In genomic region chr10:14413583-14413982, GRCh38 we compare ENCODE assay signal across 20 cellular contexts.
DNase-seq lines count a peak whose midpoint lies in the region; ATAC-seq, FAIRE-seq and TF ChIP-seq lines count a peak whose summit lies in the region.
"Had no signal": no experiment of that assay in that cellular context is flagged by ENCODE, and none has a peak within 500 bp of the region (broad histone marks: within the 10 kb centered on the region; RNA-seq: fewer than 3 reads in every experiment).

No MANE protein-coding gene starts in this region.

- peak; percentile 11 for DNase-seq in NOMO-1 treated with DMSO at 0.1 percent for 48 hours (lab: John Stamatoyannopoulos, UW; ENCODE audit: unreplicated experiment)
- no peak for DNase-seq in NOMO-1 treated with dmso at 0.1 percent for 144 hours (lab: John Stamatoyannopoulos, UW; ENCODE audit: unreplicated experiment)
- DNase-seq in amniotic epithelial cell (ENCODE audit: low read depth): peak; percentile 31
- no peak for DNase-seq in keratinocyte (ENCODE audit: low read depth, low spot score)
- DNase-seq in trophoblast cell: no peak
- DNase-seq in stimulated activated CD4-positive, alpha-beta T cell treated with anti-CD3 and anti-CD28 coated beads, Interleukin-12 subunit alpha, Interleukin-12 subunit beta, amount 100 ng/mL, for 4 hours: no peak
- DNase-seq in CD14-positive monocyte (ENCODE audit: low spot score): no peak
- DNase-seq: 8988T; BE2C; Calu3; CD4-positive, alpha-beta memory T cell; KBM-7; NCI-H1436; NCI-H1930; NCI-H226; NCI-H524; NCI-H82 had no signal

- H3K14ac ChIP-seq in trophoblast cell (ENCODE audit: low read length): no peak overlapping the region

- no peaks in the 10 kb centered on the region for H3K27me3 ChIP-seq in keratinocyte (ENCODE audit: control insufficient read depth, extremely low read depth, insufficient read depth, low read length)
- no peaks in the 10 kb centered on the region for H3K27me3 ChIP-seq in trophoblast cell (ENCODE audit: insufficient read depth, low read length)

- H3K9ac ChIP-seq in keratinocyte (ENCODE audit: control insufficient read depth, extremely low read depth, insufficient read depth, low read length) (no peak overlapping the region), trophoblast cell (ENCODE audit: low read length) (no peak overlapping the region)

- no peak overlapping the region for H4K12ac ChIP-seq in trophoblast cell (ENCODE audit: low read depth, low read length)

- H3K9me1 ChIP-seq in keratinocyte (ENCODE audit: control insufficient read depth, extremely low read depth, insufficient read depth, low read length): no peaks in the 10 kb centered on the region

- no peak overlapping the region for H3K23ac ChIP-seq in trophoblast cell (ENCODE audit: low read length)

- H3K4me2 ChIP-seq in keratinocyte (ENCODE audit: control insufficient read depth, extremely low read depth, insufficient read depth, low read depth, low read length): no peak overlapping the region
- H3K4me2 ChIP-seq in trophoblast cell (ENCODE audit: low read length): no peak overlapping the region

- no peaks in the 10 kb centered on the region for H3K36me3 ChIP-seq in keratinocyte (ENCODE audit: control insufficient read depth in 2 of 2, extremely low read depth in 1 of 2, insufficient read depth in 2 of 2, low read length in 2 of 2)
- H3K36me3 ChIP-seq in trophoblast cell (ENCODE audit: control insufficient read depth in 1 of 2, insufficient read depth in 2 of 2, low read length in 2 of 2): no peaks in the 10 kb centered on the region
- H3K36me3 ChIP-seq: BE2C had no signal

- H3K27me3 Mint-ChIP-seq in CD14-positive monocyte (ENCODE audit: low read depth in 3 of 3): peaks cover 9 to 15% (median 11%) of the 10 kb centered on the region in 3 donors

- no peak for FAIRE-seq in keratinocyte (lab: Jason Lieb, UNC)
- FAIRE-seq: GM12878 had no signal

- no peak overlapping the region for H2BK12ac ChIP-seq in trophoblast cell (ENCODE audit: low read length)

- WGBS in trophoblast cell (ENCODE audit: extremely low coverage, insufficient coverage, insufficient read length): no CpG with 5 or more reads among the region's 6 CpGs

- H3K4me1 ChIP-seq in keratinocyte (ENCODE audit: control insufficient read depth, extremely low read depth, insufficient read depth, low read length): peaks cover 26% of the 10 kb centered on the region
- H3K4me1 ChIP-seq in trophoblast cell (ENCODE audit: control insufficient read depth in 1 of 2, insufficient read depth in 2 of 2, low read length in 2 of 2): peaks cover 16 to 22% of the 10 kb centered on the region in 2 experiments
- H3K4me1 ChIP-seq: BE2C had no signal

- dilution Hi-C loops in keratinocyte (cut with MboI; ENCODE audit: extremely low pct_ligation_motif_present, low sequenced_read_pairs): no loop called here

- H3K18ac ChIP-seq in trophoblast cell (ENCODE audit: low read length): no peak overlapping the region

- no peaks in the 10 kb centered on the region for H3K4me1 Mint-ChIP-seq in CD14-positive monocyte

- no peak overlapping the region for H3K4me3 Mint-ChIP-seq in CD14-positive monocyte
- H3K4me3 Mint-ChIP-seq: CD4-positive, alpha-beta memory T cell had no signal

- no peaks in the 10 kb centered on the region for H3K36me3 Mint-ChIP-seq in CD14-positive monocyte

- no peaks in the 10 kb centered on the region for H3K9me3 ChIP-seq in keratinocyte (ENCODE audit: control insufficient read depth, low read depth, low read length)
- H3K9me3 ChIP-seq in trophoblast cell (ENCODE audit: insufficient read depth, low read depth, low read length): no peaks in the 10 kb centered on the region
- H3K9me3 ChIP-seq: BE2C had no signal

- H3K79me2 ChIP-seq in keratinocyte (ENCODE audit: control insufficient read depth, insufficient read depth, low read length) (no peaks in the 10 kb centered on the region), trophoblast cell (ENCODE audit: control insufficient read depth, insufficient read depth, low read length, poor library complexity) (peaks cover 2% of the 10 kb centered on the region)

- intact Hi-C loops in CD14-positive monocyte (cut with micrococcal nuclease): no loop called here

- peak overlapping the region; percentile 65 for H2BK120ac ChIP-seq in trophoblast cell (ENCODE audit: insufficient read depth, low read length, poor library complexity)

- H2BK5ac ChIP-seq in trophoblast cell (ENCODE audit: low read depth, low read length, poor library complexity): peak overlapping the region; percentile 36

- no peak overlapping the region for H2AK5ac ChIP-seq in trophoblast cell (ENCODE audit: low read length)

- H3K79me1 ChIP-seq in trophoblast cell (ENCODE audit: low read length): peaks cover 42% of the 10 kb centered on the region

- H3K9me3 Mint-ChIP-seq in CD14-positive monocyte: peaks cover 0 to 3% (median 0%) of the 10 kb centered on the region in 7 donors

- H4K8ac ChIP-seq in trophoblast cell (ENCODE audit: low read depth, low read length): no peak overlapping the region

- H3K27ac Mint-ChIP-seq in CD14-positive monocyte: no peak overlapping the region
- H3K27ac Mint-ChIP-seq: CD4-positive, alpha-beta memory T cell had no signal

- peak overlapping the region; percentile 72 for H4K91ac ChIP-seq in trophoblast cell (ENCODE audit: low read depth, low read length)

- no peak for ATAC-seq in HG03432 (IDR thresholded peaks at IDR 0.05; ENCODE audit: unreplicated experiment)
- ATAC-seq: GM12878, Panc1 had no signal

- H3K27ac ChIP-seq in keratinocyte (ENCODE audit: control insufficient read depth, insufficient read depth, low read length) (no peak overlapping the region), trophoblast cell (ENCODE audit: low read depth, low read length) (peak overlapping the region; percentile 87)

- H3K4me3 ChIP-seq in keratinocyte (ENCODE audit: control insufficient read depth in 2 of 3, extremely low read depth in 1 of 3, insufficient read depth in 2 of 3, low read depth in 1 of 3, low read length in 3 of 3): no peak overlapping the region
- no peak overlapping the region for H3K4me3 ChIP-seq in trophoblast cell (ENCODE audit: low read depth, low read length)
- H3K4me3 ChIP-seq: GM12878 had no signal

- no peaks in the 10 kb centered on the region for H4K20me1 ChIP-seq in keratinocyte (ENCODE audit: control insufficient read depth, extremely low read depth, insufficient read depth, low read length)

- H2AFZ ChIP-seq in keratinocyte (ENCODE audit: control insufficient read depth, low read length): peak overlapping the region; percentile 33
- H2AFZ ChIP-seq in trophoblast cell (ENCODE audit: insufficient read depth, low read length, poor library complexity): no peak overlapping the region

- TF ChIP-seq CTCF in keratinocyte (optimal IDR thresholded peaks at IDR 0.05 in 1 of 3, IDR thresholded peaks at IDR 0.05 in 1 of 3, conservative IDR thresholded peaks at IDR 0.05 in 1 of 3; ENCODE audit: extremely low read depth in 1 of 3, insufficient read depth in 2 of 3, low read length in 3 of 3) (no peak), CD14-positive monocyte (IDR thresholded peaks at IDR 0.05) (no peak)

- no peak overlapping the region for H3K4ac ChIP-seq in trophoblast cell (ENCODE audit: low read depth, low read length)

Comparison
In these comparisons a context has a peak if more than half of its experiments do, and no peak if none do; other contexts are left out.
1. DNase-seq: peak in NOMO-1 treated with DMSO at 0.1 percent for 48 hours (single experiment) and amniotic epithelial cell (single experiment); none in NOMO-1 treated with dmso at 0.1 percent for 144 hours (single experiment), keratinocyte (single experiment), trophoblast cell (0 of 2), stimulated activated CD4-positive, alpha-beta T cell treated with anti-CD3 and anti-CD28 coated beads, Interleukin-12 subunit alpha, Interleukin-12 subunit beta, amount 100 ng/mL, for 4 hours (single experiment) and CD14-positive monocyte (single experiment).